19 cellular contexts compared by ENCODE assay signal in genomic region chr16:2967211-2967631, GRCh38. TPM values are rescaled to one million over a fixed set of nuclear protein-coding genes. Genes with fewer than 3 reads are reported as not detected.
DNase-seq lines count a peak whose midpoint lies in the region; TF ChIP-seq lines count a peak whose summit lies in the region.
"Had no signal": no experiment of that assay in that cellular context is flagged by ENCODE, and none has a peak within 500 bp of the region (broad histone marks: within the 10 kb centered on the region; RNA-seq: fewer than 3 reads in every experiment).

No MANE protein-coding gene starts in this region.

- DNase-seq in Peyer's patch (no peak), neural progenitor cell (ENCODE audit: low spot score) (no peak), Caco-2 (no peak), NCI-H1092 treated with DMSO at 0.1 percent for 48 hours (lab: John Stamatoyannopoulos, UW) (no peak)
- no peak for DNase-seq in activated effector memory CD4-positive, alpha-beta T cell treated with Interleukin-2 at 50 U/mL for 16 hours
- DNase-seq: activated T-cell treated with anti-CD3 and anti-CD28 coated beads, Interleukin-2, amount 50 U/mL, for 24 hours; DMS153; NCI-H1105 treated with DMSO at 0.1 percent for 48 hours; NCI-H2171; NCI-H774; PC-9 had no signal

- no TSS peak for BruUV-seq in Caco-2 (replicated peaks; lab: Mats Ljungman, UMichigan)

- H3K36me3 Mint-ChIP-seq in neural progenitor cell (peaks cover 4% of the 10 kb centered on the region), Caco-2 (ENCODE audit: insufficient read depth, unreplicated experiment) (peaks cover 35% of the 10 kb centered on the region)
- H3K36me3 Mint-ChIP-seq: brain had no signal

- peaks cover 60% of the 10 kb centered on the region for H4K20me1 ChIP-seq in neural progenitor cell (ENCODE audit: low read depth)

- H3K36me3 ChIP-seq in Peyer's patch: no peaks in the 10 kb centered on the region
- no peaks in the 10 kb centered on the region for H3K36me3 ChIP-seq in neural progenitor cell
- no peaks in the 10 kb centered on the region for H3K36me3 ChIP-seq in Caco-2 (ENCODE audit: control insufficient read depth, insufficient read depth, low read length)
- H3K36me3 ChIP-seq: thyroid gland had no signal

- no peak for TF ChIP-seq POLR2A in Peyer's patch (IDR thresholded peaks at IDR 0.05)

- H3K27me3 Mint-ChIP-seq in neural progenitor cell (ENCODE audit: insufficient read depth, low read depth) (peaks cover 17% of the 10 kb centered on the region), Caco-2 (ENCODE audit: insufficient read depth, unreplicated experiment) (no peaks in the 10 kb centered on the region)

- H3F3A ChIP-seq in neural progenitor cell (ENCODE audit: low read depth): peaks cover 57% of the 10 kb centered on the region

- no peak overlapping the region for H2AFZ ChIP-seq in neural progenitor cell (replicated peaks)
- H2AFZ ChIP-seq: PC-9 had no signal

- H3K4me1 ChIP-seq in Peyer's patch (peaks cover 7 to 72% (median 52%) of the 10 kb centered on the region in 4 donors), neural progenitor cell (peaks cover 22% of the 10 kb centered on the region), Caco-2 (peaks cover 17% of the 10 kb centered on the region)

- H3K4me2 ChIP-seq in neural progenitor cell: peak overlapping the region; percentile 9
- H3K4me2 ChIP-seq: PC-9 had no signal

- H3K79me2 ChIP-seq in neural progenitor cell (ENCODE audit: low read depth): no peaks in the 10 kb centered on the region

- H3K27me3 ChIP-seq in Peyer's patch: peaks cover 12 to 56% of the 10 kb centered on the region in 2 donors
- peaks cover 66% of the 10 kb centered on the region for H3K27me3 ChIP-seq in neural progenitor cell
- no peaks in the 10 kb centered on the region for H3K27me3 ChIP-seq in Caco-2 (replicated peaks; ENCODE audit: control insufficient read depth, insufficient read depth, low read length)

- intact Hi-C loops in Caco-2 (cut with micrococcal nuclease; ENCODE audit: unreplicated experiment): no loop called here

- H3K9ac ChIP-seq in neural progenitor cell: no peak overlapping the region

- H3K4me3 Mint-ChIP-seq in neural progenitor cell (no peak overlapping the region), Caco-2 (ENCODE audit: unreplicated experiment) (no peak overlapping the region)

- H3K9me3 Mint-ChIP-seq in neural progenitor cell (peaks cover 5% of the 10 kb centered on the region), Caco-2 (ENCODE audit: unreplicated experiment) (no peaks in the 10 kb centered on the region)
- H3K9me3 Mint-ChIP-seq: activated naive CD4-positive, alpha-beta T cell treated with anti-CD3 and anti-CD28 coated beads, Interleukin-2, amount 50 U/mL, for 72 hours; activated T-cell treated with anti-CD3 and anti-CD28 coated beads, Interleukin-2, amount 50 U/mL, for 24 hours; brain had no signal

- CTCF ChIA-PET in Caco-2 (lab: Charles Lee): no interaction called here

- H3K4me3 ChIP-seq in Peyer's patch (peak overlapping the region; percentile 5 to 48 (median 34)), neural progenitor cell (no peak overlapping the region), Caco-2 (ENCODE audit: low read depth, low read length) (no peak overlapping the region)
- H3K4me3 ChIP-seq: PC-9 had no signal

- peaks cover 21% of the 10 kb centered on the region for H3K4me1 Mint-ChIP-seq in neural progenitor cell
- no peaks in the 10 kb centered on the region for H3K4me1 Mint-ChIP-seq in Caco-2 (ENCODE audit: low read depth, unreplicated experiment)

- no peak overlapping the region for H3K27ac Mint-ChIP-seq in neural progenitor cell
- no peak overlapping the region for H3K27ac Mint-ChIP-seq in Caco-2 (ENCODE audit: unreplicated experiment)
- H3K27ac Mint-ChIP-seq: activated naive CD4-positive, alpha-beta T cell treated with anti-CD3 and anti-CD28 coated beads, Interleukin-2, amount 50 U/mL, for 72 hours; activated T-cell treated with anti-CD3 and anti-CD28 coated beads, Interleukin-2, amount 50 U/mL, for 24 hours; brain had no signal

- H3K27ac ChIP-seq in C4-2B: peak overlapping the region; percentile 92
- H3K27ac ChIP-seq in Peyer's patch: peak overlapping the region in 1 of 4 donors; percentile 52
- H3K27ac ChIP-seq in neural progenitor cell: no peak overlapping the region
- H3K27ac ChIP-seq: PC-9, thyroid gland had no signal

- H3K9me3 ChIP-seq in Peyer's patch (no peaks in the 10 kb centered on the region), neural progenitor cell (ENCODE audit: low read depth) (no peaks in the 10 kb centered on the region), Caco-2 (no peaks in the 10 kb centered on the region)
- H3K9me3 ChIP-seq: thyroid gland had no signal

- POLR2A ChIA-PET in Caco-2 (lab: Charles Lee): no interaction called here

- TF ChIP-seq CTCF in C4-2B (conservative IDR thresholded peaks at IDR 0.05): peak; percentile 25
- TF ChIP-seq CTCF in Peyer's patch (IDR thresholded peaks at IDR 0.05): no peak
- TF ChIP-seq CTCF in neural progenitor cell (IDR thresholded peaks at IDR 0.05): no peak
- TF ChIP-seq CTCF in Caco-2 (IDR thresholded peaks at IDR 0.05; ENCODE audit: insufficient read depth in 1 of 2, low read depth in 1 of 2, low read length in 1 of 2, severe bottlenecking in 1 of 2, unreplicated experiment in 1 of 2): no peak

RNA-seq across cellular contexts. Expression of gene PAQR4, which starts 1.9 kb away (rescaled TPM):
- total RNA-seq in Peyer's patch (10 to 100 TPM in 1 of 4 donors, 1 to 10 TPM in 3; 6.3 to 13.2 (median 9.2) TPM), neural progenitor cell (ENCODE audit: low replicate concordance) (3.3 and 15.4 TPM in 2 replicates), Caco-2 (2022) (12.0 and 13.4 TPM in 2 replicates)

RNA-seq across cellular contexts. Expression of gene KREMEN2, which starts 3.1 kb away (rescaled TPM):
- 1 to 10 TPM in 1 of 4 donors, under 1 TPM in 1, not detected in 2; 0.40 to 1.6 TPM for total RNA-seq in Peyer's patch
- 0.51 and 5.6 TPM in 2 replicates for total RNA-seq in neural progenitor cell (ENCODE audit: low replicate concordance)
- total RNA-seq in Caco-2 (2022): 1.9 and 2.2 TPM in 2 replicates
- total RNA-seq: activated naive CD4-positive, alpha-beta T cell treated with anti-CD3 and anti-CD28 coated beads, Interleukin-2, amount 50 U/mL, for 72 hours; dermis blood vessel endothelial cell; mononuclear cell; thyroid gland had no signal

RNA-seq across cellular contexts. Expression of gene PKMYT1, which starts 13.0 kb away (rescaled TPM):
- total RNA-seq in Peyer's patch (10 to 100 TPM in 1 of 4 donors, 1 to 10 TPM in 3; 4.3 to 23.9 (median 6.0) TPM), neural progenitor cell (ENCODE audit: low replicate concordance) (4.6 and 38.5 TPM in 2 replicates), Caco-2 (2022) (63.3 and 73.7 TPM in 2 replicates)

RNA-seq across cellular contexts. Expression of gene CLDN9, which starts 45.5 kb away (rescaled TPM):
- 1 to 10 TPM in 3 of 4 donors, under 1 TPM in 1; 0.76 to 2.5 (median 1.2) TPM for total RNA-seq in Peyer's patch
- not detected in 2 replicates for total RNA-seq in neural progenitor cell (ENCODE audit: low replicate concordance)
- 0.79 and 0.91 TPM in 2 replicates for total RNA-seq in Caco-2 (2022)
- total RNA-seq: dermis blood vessel endothelial cell, H4, mononuclear cell, SK-MEL-5 had no signal

RNA-seq across cellular contexts. Expression of gene CLDN6, which starts 50.8 kb away (rescaled TPM):
- total RNA-seq in Peyer's patch: not detected
- total RNA-seq in neural progenitor cell (ENCODE audit: low replicate concordance): 31.6 and 60.0 TPM in 2 replicates
- 9.0 and 12.9 TPM in 2 replicates for total RNA-seq in Caco-2 (2022)
- total RNA-seq: activated naive CD4-positive, alpha-beta T cell treated with anti-CD3 and anti-CD28 coated beads, Interleukin-2, amount 50 U/mL, for 72 hours; dermis blood vessel endothelial cell; mononuclear cell; SK-MEL-5; thyroid gland had no signal

Comparison
In these comparisons a context has a peak if more than half of its experiments do, and no peak if none do; other contexts are left out.
1. H3K4me3 ChIP-seq: peak in Peyer's patch (4 of 4); none in neural progenitor cell (single experiment) and Caco-2 (single experiment).